ENCODE assay signal across 14 cellular contexts in genomic region chr14:76951149-76951548, GRCh38.
DNase-seq lines count a peak whose midpoint lies in the region; ATAC-seq and TF ChIP-seq lines count a peak whose summit lies in the region.
"Had no signal": no experiment of that assay in that cellular context is flagged by ENCODE, and none has a peak within 500 bp of the region (broad histone marks: within the 10 kb centered on the region; RNA-seq: fewer than 3 reads in every experiment).

No MANE protein-coding gene starts in this region.

- intact Hi-C loops in heart left ventricle (cut with DNase I) = no loop called here
- intact Hi-C loops in left cardiac atrium (cut with DNase I) = no loop called here
- intact Hi-C loops in dendritic cell treated with granulocyte-macrophage colony-stimulating factor and Interleukin-4, amounts not matched to agents 40 ng/mL and 50 ng/mL, for 4 days (cut with micrococcal nuclease) = no loop called here
- intact Hi-C loops in CD4-positive, alpha-beta T cell (cut with DNase I, micrococcal nuclease) = loop anchor here in 1 of 2 experiments (10.0 kb wide), 1 partner anchor 364 kb away; no protein-coding TSS in a partner anchor

- no peaks in the 10 kb centered on the region for H3K27me3 ChIP-seq in heart left ventricle
- no peaks in the 10 kb centered on the region for H3K27me3 ChIP-seq in CD4-positive, alpha-beta T cell (ENCODE audit: control insufficient read depth, insufficient read depth, low read length)

- H3K4me1 ChIP-seq in heart left ventricle = peaks cover 18 to 82% (median 72%) of the 10 kb centered on the region in 12 donors

- no peaks in the 10 kb centered on the region for H3K9me3 ChIP-seq in heart left ventricle
- no peaks in the 10 kb centered on the region for H3K9me3 ChIP-seq in CD4-positive, alpha-beta T cell (ENCODE audit: control insufficient read depth, low read length)
- H3K9me3 ChIP-seq: HAP-1 had no signal

- POLR2A ChIA-PET in CD4-positive, alpha-beta T cell (lab: Charles Lee) = no interaction called here

- no peaks in the 10 kb centered on the region for H3K36me3 Mint-ChIP-seq in dendritic cell treated with granulocyte-macrophage colony-stimulating factor and Interleukin-4, amounts not matched to agents 40 ng/mL and 50 ng/mL, for 4 days (ENCODE audit: low read depth)
- no peaks in the 10 kb centered on the region for H3K36me3 Mint-ChIP-seq in nephron (ENCODE audit: low read depth)
- H3K36me3 Mint-ChIP-seq in type B pancreatic cell = no peaks in the 10 kb centered on the region
- H3K36me3 Mint-ChIP-seq in CD4-positive, alpha-beta T cell (ENCODE audit: low read depth) = no peaks in the 10 kb centered on the region
- H3K36me3 Mint-ChIP-seq: activated CD8-positive, alpha-beta memory T cell treated with anti-CD3 and anti-CD28 coated beads, Interleukin-2, amount 10 ng/mL, durations not matched to agents 7 days and 5 days had no signal

- no peak overlapping the region for H3K4me3 Mint-ChIP-seq in dendritic cell treated with granulocyte-macrophage colony-stimulating factor and Interleukin-4, amounts not matched to agents 40 ng/mL and 50 ng/mL, for 4 days
- H3K4me3 Mint-ChIP-seq in nephron (peak overlapping the region in 2 of 3 experiments; percentile 1 to 21), type B pancreatic cell (peak overlapping the region; percentile 6)
- H3K4me3 Mint-ChIP-seq in CD4-positive, alpha-beta T cell = no peak overlapping the region
- H3K4me3 Mint-ChIP-seq: activated CD8-positive, alpha-beta memory T cell treated with anti-CD3 and anti-CD28 coated beads, Interleukin-2, amount 10 ng/mL, durations not matched to agents 7 days and 5 days had no signal

- DNase-seq in heart left ventricle (no peak), left cardiac atrium (no peak), type B pancreatic cell (ENCODE audit: extremely low spot score, unreplicated experiment) (no peak), erythroblast (lab: John Stamatoyannopoulos, UW) (no peak)
- no peak for DNase-seq in CD4-positive, alpha-beta T cell
- DNase-seq: activated CD8-positive, alpha-beta memory T cell treated with anti-CD3 and anti-CD28 coated beads, Interleukin-2, amount 10 ng/mL, durations not matched to agents 7 days and 5 days; DMS79 treated with DMSO at 0.1 percent for 48 hours; effector memory CD4-positive, alpha-beta T cell; NCI-H1092; NCI-H510A treated with DMSO at 0.1 percent for 48 hours had no signal

- CTCF ChIA-PET in CD4-positive, alpha-beta T cell (lab: Charles Lee) = no interaction called here

- H3K4me3 ChIP-seq in heart left ventricle = no peak overlapping the region
- H3K4me3 ChIP-seq: HAP-1 had no signal

- peak overlapping the region in 8 of 12 donors; percentile 26 to 70 (median 44) for H3K27ac ChIP-seq in heart left ventricle
- no peak overlapping the region for H3K27ac ChIP-seq in CD4-positive, alpha-beta T cell (ENCODE audit: low read depth, low read length)

- H3K36me3 ChIP-seq in heart left ventricle = no peaks in the 10 kb centered on the region
- H3K36me3 ChIP-seq: HAP-1 had no signal

- 61 to 73% (median 70%) methylated on average over 8 to 10 of the region's 10 CpGs for WGBS in heart left ventricle, 4 donors

- no peak for TF ChIP-seq POLR2A in heart left ventricle (IDR thresholded peaks at IDR 0.05)
- no peak for TF ChIP-seq POLR2A in erythroblast (IDR thresholded peaks at IDR 0.05; ENCODE audit: low read length)

- ATAC-seq in heart left ventricle (no peak), left cardiac atrium (no peak), GM18858 (IDR thresholded peaks at IDR 0.05; ENCODE audit: unreplicated experiment) (no peak)
- no peak for ATAC-seq in CD4-positive, alpha-beta T cell (ENCODE audit: poor library complexity)
- ATAC-seq: activated CD8-positive, alpha-beta memory T cell treated with anti-CD3 and anti-CD28 coated beads, Interleukin-2, amount 10 ng/mL, durations not matched to agents 7 days and 5 days had no signal

- H3K9me3 Mint-ChIP-seq in dendritic cell treated with granulocyte-macrophage colony-stimulating factor and Interleukin-4, amounts not matched to agents 40 ng/mL and 50 ng/mL, for 4 days = no peaks in the 10 kb centered on the region
- H3K9me3 Mint-ChIP-seq in nephron (no peaks in the 10 kb centered on the region), type B pancreatic cell (no peaks in the 10 kb centered on the region)
- H3K9me3 Mint-ChIP-seq in CD4-positive, alpha-beta T cell = no peaks in the 10 kb centered on the region

- no peak for TF ChIP-seq CTCF in heart left ventricle (IDR thresholded peaks at IDR 0.05)
- TF ChIP-seq CTCF in nephron (IDR thresholded peaks at IDR 0.05; ENCODE audit: unreplicated experiment in 3 of 3) = no peak
- TF ChIP-seq CTCF in type B pancreatic cell (conservative IDR thresholded peaks at IDR 0.05) = no peak
- TF ChIP-seq CTCF in CD4-positive, alpha-beta T cell (IDR thresholded peaks at IDR 0.05) = no peak

- peaks cover 78% of the 10 kb centered on the region for H3K4me1 Mint-ChIP-seq in dendritic cell treated with granulocyte-macrophage colony-stimulating factor and Interleukin-4, amounts not matched to agents 40 ng/mL and 50 ng/mL, for 4 days (ENCODE audit: low read depth)
- H3K4me1 Mint-ChIP-seq in nephron (peaks cover 69% of the 10 kb centered on the region), type B pancreatic cell (ENCODE audit: unreplicated experiment) (peaks cover 53% of the 10 kb centered on the region)
- peaks cover 46% of the 10 kb centered on the region for H3K4me1 Mint-ChIP-seq in CD4-positive, alpha-beta T cell (ENCODE audit: low read depth)

- peaks cover 1% of the 10 kb centered on the region for H3K27me3 Mint-ChIP-seq in dendritic cell treated with granulocyte-macrophage colony-stimulating factor and Interleukin-4, amounts not matched to agents 40 ng/mL and 50 ng/mL, for 4 days
- H3K27me3 Mint-ChIP-seq in nephron (ENCODE audit: low read depth) (peaks cover 9% of the 10 kb centered on the region), type B pancreatic cell (no peaks in the 10 kb centered on the region)
- H3K27me3 Mint-ChIP-seq in CD4-positive, alpha-beta T cell = no peaks in the 10 kb centered on the region
- H3K27me3 Mint-ChIP-seq: activated CD8-positive, alpha-beta memory T cell treated with anti-CD3 and anti-CD28 coated beads, Interleukin-2, amount 10 ng/mL, durations not matched to agents 7 days and 5 days had no signal

- peak overlapping the region; percentile 49 for H3K27ac Mint-ChIP-seq in dendritic cell treated with granulocyte-macrophage colony-stimulating factor and Interleukin-4, amounts not matched to agents 40 ng/mL and 50 ng/mL, for 4 days
- peak overlapping the region; percentile 85 to 93 (median 89) for H3K27ac Mint-ChIP-seq in nephron
- peak overlapping the region; percentile 87 for H3K27ac Mint-ChIP-seq in type B pancreatic cell
- no peak overlapping the region for H3K27ac Mint-ChIP-seq in CD4-positive, alpha-beta T cell
- H3K27ac Mint-ChIP-seq: activated CD8-positive, alpha-beta memory T cell treated with anti-CD3 and anti-CD28 coated beads, Interleukin-2, amount 10 ng/mL, durations not matched to agents 7 days and 5 days had no signal

Comparison
In these comparisons a context has a peak if more than half of its experiments do, and no peak if none do; other contexts are left out.
1. H3K4me3 Mint-ChIP-seq: peak in nephron (2 of 3) and type B pancreatic cell (single experiment); none in dendritic cell treated with granulocyte-macrophage colony-stimulating factor and Interleukin-4, amounts not matched to agents 40 ng/mL and 50 ng/mL, for 4 days (single experiment) and CD4-positive, alpha-beta T cell (single experiment).